8 cellular contexts compared by ENCODE assay signal in the genomic region with DNA sequence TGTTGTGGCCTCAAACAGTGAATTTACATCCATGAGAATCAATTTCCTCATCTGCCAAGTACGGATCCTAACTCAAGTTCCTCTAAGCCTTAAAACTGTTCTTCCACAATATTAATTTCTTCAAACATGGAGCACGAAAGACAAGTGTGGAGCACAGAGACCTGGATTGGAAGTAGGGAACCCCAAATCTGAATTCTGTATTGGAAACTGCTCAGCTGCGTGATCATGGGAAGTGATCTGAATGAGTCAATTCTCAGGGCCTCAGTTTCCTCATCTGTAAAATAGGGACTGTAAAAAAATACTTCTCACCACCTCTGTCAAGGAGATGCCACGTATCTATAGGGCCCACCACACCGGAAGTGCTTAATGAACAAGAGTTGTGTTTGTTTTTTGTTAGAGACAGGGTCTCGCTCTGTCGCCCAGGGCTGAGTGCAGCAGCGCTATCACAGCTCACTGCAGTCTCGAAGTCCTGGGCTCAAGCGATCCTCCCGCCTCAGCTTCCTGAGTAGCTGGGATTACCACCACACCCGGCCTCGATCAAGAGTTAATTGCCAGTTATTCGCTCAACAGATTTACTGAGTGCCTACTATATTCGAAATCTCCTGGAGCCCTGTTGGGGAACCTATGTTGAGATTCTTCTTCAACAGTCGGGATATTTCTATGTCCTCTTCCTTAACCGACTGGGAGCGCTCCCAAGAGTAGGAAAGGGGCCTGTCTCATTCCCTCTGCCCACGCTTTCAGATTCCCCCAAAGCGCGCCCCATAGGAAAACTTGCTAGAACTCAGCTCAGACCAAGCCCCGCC. TPM values are rescaled to one million over a fixed set of nuclear protein-coding genes. Genes with fewer than 3 reads are reported as not detected.
A peak's percentile ranks its signal among the peaks of the same experiment; 100 is the strongest.
DNase-seq lines count a peak whose midpoint lies in the region; ATAC-seq, FAIRE-seq and TF ChIP-seq lines count a peak whose summit lies in the region.

No MANE protein-coding gene starts in this region.

- no peak overlapping the region for H2AFZ ChIP-seq in GM23248

- H3K9ac ChIP-seq in GM23248 = peak overlapping the region; percentile 85

- no peak for TF ChIP-seq CTCF in VCaP (conservative IDR thresholded peaks at IDR 0.05)
- TF ChIP-seq CTCF in foreskin keratinocyte (conservative IDR thresholded peaks at IDR 0.05) = peak; percentile 7
- no peak for TF ChIP-seq CTCF in pancreas (IDR thresholded peaks at IDR 0.05)

- H3K9me3 ChIP-seq in GM23248 (ENCODE audit: low read depth) (no peaks in the 10 kb centered on the region), pancreas (no peaks in the 10 kb centered on the region)

- H3K4me3 ChIP-seq in GM23248 (peak overlapping the region; percentile 99), skin epidermis (peak overlapping the region; percentile 73 to 96 (median 94)), pancreas (peak overlapping the region in 2 of 4 donors; percentile 43 to 78)

- H3K27me3 ChIP-seq in GM23248 (replicated peaks; ENCODE audit: insufficient read depth) (no peaks in the 10 kb centered on the region), foreskin keratinocyte (no peaks in the 10 kb centered on the region), pancreas (no peaks in the 10 kb centered on the region)

- H3F3A ChIP-seq in GM23248 (ENCODE audit: insufficient read depth) = peaks cover 40% of the 10 kb centered on the region

- H3K4me2 ChIP-seq in GM23248 (ENCODE audit: unreplicated experiment) = peak overlapping the region; percentile 85

- H3K4me1 ChIP-seq in GM23248 (ENCODE audit: insufficient read depth) = peaks cover 18% of the 10 kb centered on the region
- H3K4me1 ChIP-seq in foreskin keratinocyte = peaks cover 9% of the 10 kb centered on the region
- peaks cover 0 to 11% (median 0%) of the 10 kb centered on the region in 3 donors for H3K4me1 ChIP-seq in pancreas

- H3K36me3 ChIP-seq in GM23248 (ENCODE audit: low read depth) (peaks cover 15% of the 10 kb centered on the region; the same call in 1 of the 2 replicates), pancreas (peaks cover 0 to 11% (median 5%) of the 10 kb centered on the region in 3 donors)

- no peaks in the 10 kb centered on the region for H3K9me2 ChIP-seq in GM23248 (ENCODE audit: insufficient read depth)

- FAIRE-seq in pancreas (lab: Jason Lieb, UNC) = no peak

- H3K79me2 ChIP-seq in GM23248 (ENCODE audit: insufficient read depth) = peaks cover 45% of the 10 kb centered on the region

- ATAC-seq in foreskin keratinocyte = no peak
- ATAC-seq in pancreas = no peak
- ATAC-seq in GM21381 (IDR thresholded peaks at IDR 0.05; ENCODE audit: unreplicated experiment) = no peak
- no peak for ATAC-seq in GM18517 (IDR thresholded peaks at IDR 0.05; ENCODE audit: unreplicated experiment)

- no peaks in the 10 kb centered on the region for H4K20me1 ChIP-seq in GM23248 (ENCODE audit: insufficient read depth)

- H3K27ac ChIP-seq in GM23248 (peak overlapping the region; percentile 82), VCaP (peak overlapping the region; percentile 94), foreskin keratinocyte (peak overlapping the region; percentile 29), skin epidermis (peak overlapping the region in 19 of 21 experiments; percentile 61 to 99 (median 90)), pancreas (peak overlapping the region in 2 of 4 donors; percentile 15 to 94)

- no peak for DNase-seq in GM23248
- no peak for DNase-seq in foreskin keratinocyte
- no peak for DNase-seq in pancreas
- no peak for DNase-seq in DMS153 (lab: John Stamatoyannopoulos, UW)

- WGBS in GM23248 (ENCODE audit: low coverage in 1 of 2, low lambda C conversion rate in 2 of 2, missing lambda C conversion rate in 2 of 2), 2 experiments = 2 to 5% methylated on average over 22 of the region's 22 CpGs
- 26 to 27% methylated on average over 22 of the region's 22 CpGs for WGBS in pancreas, 2 donors

- intact Hi-C loops in pancreas (cut with DNase I) = no loop called here

- in situ Hi-C loops in GM23248 (cut with MboI) = no loop called here

RNA-seq across cellular contexts. Expression of gene SERTAD3, which starts 1.6 kb away (rescaled TPM):
- 21.8 and 37.9 TPM in 2 replicates for total RNA-seq in GM23248 (2014; rRNA removed; shearing (Covaris generic))
- polyA plus RNA-seq in GM23248 (2016; fragmentation: Nextera tagmentation; extraction: Ambion mirVana) (40.7 and 41.2 TPM in 2 replicates), foreskin keratinocyte (22.3 and 24.1 TPM in 2 replicates), pancreas (10 to 100 TPM; 11.2 to 15.0 TPM)
- total RNA-seq in foreskin keratinocyte (23.3 and 29.6 TPM in 2 replicates), pancreas (10 to 100 TPM in 1 of 6 donors, 1 to 10 TPM in 5; 4.9 to 14.8 (median 7.6) TPM)

RNA-seq across cellular contexts. Expression of gene SERTAD1, which starts 16.7 kb away (rescaled TPM):
- total RNA-seq in GM23248 (2014; rRNA removed; shearing (Covaris generic)) = 31.7 and 40.2 TPM in 2 replicates
- 34.5 and 36.2 TPM in 2 replicates for polyA plus RNA-seq in GM23248 (2016; fragmentation: Nextera tagmentation; extraction: Ambion mirVana)
- total RNA-seq in foreskin keratinocyte = 12.4 and 14.3 TPM in 2 replicates
- polyA plus RNA-seq in foreskin keratinocyte = 15.6 and 19.8 TPM in 2 replicates
- 1 to 10 TPM; 2.6 to 5.4 (median 3.9) TPM for total RNA-seq in pancreas
- polyA plus RNA-seq in pancreas = 10 to 100 TPM in 1 of 2 donors, 1 to 10 TPM in 1; 6.4 to 11.9 TPM

RNA-seq across cellular contexts. Expression of gene BLVRB, which starts 23.0 kb away (rescaled TPM):
- total RNA-seq in GM23248 (2014; rRNA removed; shearing (Covaris generic)) = 50.7 and 71.1 TPM in 2 replicates
- polyA plus RNA-seq in GM23248 (2016; fragmentation: Nextera tagmentation; extraction: Ambion mirVana) = 52.7 and 56.9 TPM in 2 replicates
- 75.3 and 79.6 TPM in 2 replicates for total RNA-seq in foreskin keratinocyte
- 101 and 124 TPM in 2 replicates for polyA plus RNA-seq in foreskin keratinocyte
- total RNA-seq in pancreas = 10 to 100 TPM; 24.1 to 39.9 (median 34.0) TPM
- 10 to 100 TPM; 47.6 to 49.4 TPM for polyA plus RNA-seq in pancreas

RNA-seq across cellular contexts. Expression of gene SPTBN4, which starts 24.3 kb away (rescaled TPM):
- total RNA-seq in GM23248 (2014; rRNA removed; shearing (Covaris generic)) = 2.1 and 2.8 TPM in 2 replicates
- polyA plus RNA-seq in GM23248 (2016; fragmentation: Nextera tagmentation; extraction: Ambion mirVana) = 0.24 and 0.69 TPM in 2 replicates
- 0.56 and 0.92 TPM in 2 replicates for total RNA-seq in foreskin keratinocyte
- polyA plus RNA-seq in foreskin keratinocyte = 0.51 and 0.52 TPM in 2 replicates
- 1 to 10 TPM; 1.0 to 2.5 (median 1.3) TPM for total RNA-seq in pancreas
- 10 to 100 TPM in 1 of 2 donors, 1 to 10 TPM in 1; 9.4 to 23.9 TPM for polyA plus RNA-seq in pancreas

RNA-seq across cellular contexts. Expression of gene PRX, which starts 29.4 kb away (rescaled TPM):
- total RNA-seq in GM23248 (2014; rRNA removed; shearing (Covaris generic)) = 3.8 and 4.0 TPM in 2 replicates
- 0.52 and 0.54 TPM in 2 replicates for polyA plus RNA-seq in GM23248 (2016; fragmentation: Nextera tagmentation; extraction: Ambion mirVana)
- 0.95 TPM in 2 replicates for total RNA-seq in foreskin keratinocyte
- 0.53 and 0.77 TPM in 2 replicates for polyA plus RNA-seq in foreskin keratinocyte
- 1 to 10 TPM; 1.4 to 3.2 (median 2.3) TPM for total RNA-seq in pancreas
- polyA plus RNA-seq in pancreas = 1 to 10 TPM; 3.2 to 3.7 TPM
